Comparison of ENCODE assay signal across 1 cellular context in the genomic region with DNA sequence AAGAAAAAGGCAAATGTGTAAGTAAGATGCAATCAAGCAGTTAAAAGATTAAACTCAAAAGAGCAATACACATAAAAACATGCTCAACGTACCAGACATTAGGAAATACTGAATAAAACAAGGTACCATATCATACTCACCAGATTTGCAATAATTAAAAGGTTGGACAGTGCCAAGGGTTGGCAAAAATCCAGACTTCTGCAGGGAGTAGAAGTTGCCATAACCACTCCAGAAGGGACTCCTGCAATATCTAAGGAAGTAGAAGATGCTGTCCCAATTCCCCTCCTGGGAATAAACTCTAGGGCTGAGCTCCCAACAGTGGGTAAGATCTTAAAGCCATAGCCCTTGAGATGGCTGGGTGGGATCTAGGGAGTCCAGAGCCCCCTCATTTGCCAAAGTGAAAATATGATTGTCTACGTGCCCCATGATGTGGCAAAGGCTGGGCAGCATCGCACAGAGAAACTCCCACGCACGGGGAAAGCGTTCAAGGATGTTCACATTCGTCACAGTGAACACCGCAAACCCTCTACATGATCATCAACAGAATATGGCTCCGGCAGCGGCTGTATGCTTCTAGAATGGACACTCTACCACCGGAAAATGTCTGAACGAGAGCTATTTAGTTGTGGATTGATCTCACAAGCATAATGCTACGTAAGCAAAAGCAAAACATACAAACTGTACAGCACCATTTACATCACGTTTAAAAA.
TF ChIP-seq lines count a peak whose summit lies in the region.

No MANE protein-coding gene starts in this region.

TF ChIP-seq in HEK293, 187 proteins besides CTCF, POLR2A, EP300 and RAD21 (continued from another document):
- TF ChIP-seq, protein P1, sequence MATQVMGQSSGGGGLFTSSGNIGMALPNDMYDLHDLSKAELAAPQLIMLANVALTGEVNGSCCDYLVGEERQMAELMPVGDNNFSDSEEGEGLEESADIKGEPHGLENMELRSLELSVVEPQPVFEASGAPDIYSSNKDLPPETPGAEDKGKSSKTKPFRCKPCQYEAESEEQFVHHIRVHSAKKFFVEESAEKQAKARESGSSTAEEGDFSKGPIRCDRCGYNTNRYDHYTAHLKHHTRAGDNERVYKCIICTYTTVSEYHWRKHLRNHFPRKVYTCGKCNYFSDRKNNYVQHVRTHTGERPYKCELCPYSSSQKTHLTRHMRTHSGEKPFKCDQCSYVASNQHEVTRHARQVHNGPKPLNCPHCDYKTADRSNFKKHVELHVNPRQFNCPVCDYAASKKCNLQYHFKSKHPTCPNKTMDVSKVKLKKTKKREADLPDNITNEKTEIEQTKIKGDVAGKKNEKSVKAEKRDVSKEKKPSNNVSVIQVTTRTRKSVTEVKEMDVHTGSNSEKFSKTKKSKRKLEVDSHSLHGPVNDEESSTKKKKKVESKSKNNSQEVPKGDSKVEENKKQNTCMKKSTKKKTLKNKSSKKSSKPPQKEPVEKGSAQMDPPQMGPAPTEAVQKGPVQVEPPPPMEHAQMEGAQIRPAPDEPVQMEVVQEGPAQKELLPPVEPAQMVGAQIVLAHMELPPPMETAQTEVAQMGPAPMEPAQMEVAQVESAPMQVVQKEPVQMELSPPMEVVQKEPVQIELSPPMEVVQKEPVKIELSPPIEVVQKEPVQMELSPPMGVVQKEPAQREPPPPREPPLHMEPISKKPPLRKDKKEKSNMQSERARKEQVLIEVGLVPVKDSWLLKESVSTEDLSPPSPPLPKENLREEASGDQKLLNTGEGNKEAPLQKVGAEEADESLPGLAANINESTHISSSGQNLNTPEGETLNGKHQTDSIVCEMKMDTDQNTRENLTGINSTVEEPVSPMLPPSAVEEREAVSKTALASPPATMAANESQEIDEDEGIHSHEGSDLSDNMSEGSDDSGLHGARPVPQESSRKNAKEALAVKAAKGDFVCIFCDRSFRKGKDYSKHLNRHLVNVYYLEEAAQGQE (tag by site-specific recombination; IDR thresholded peaks at IDR 0.05), result peak; percentile 73
- TF ChIP-seq SP7 (tag by site-specific recombination; IDR thresholded peaks at IDR 0.05) (no peak), ZFHX2 (tag by site-specific recombination; conservative IDR thresholded peaks at IDR 0.05) (no peak), ZNF530 (tag by site-specific recombination; IDR thresholded peaks at IDR 0.05; ENCODE audit: low read depth) (no peak), ZBTB8A (tag by site-specific recombination; IDR thresholded peaks at IDR 0.05) (no peak), KLF16 (tag by site-specific recombination; IDR thresholded peaks at IDR 0.05) (no peak), ZNF239 (tag by site-specific recombination; IDR thresholded peaks at IDR 0.05) (no peak), ZNF747 (tag by site-specific recombination; IDR thresholded peaks at IDR 0.05) (no peak)
